Comparison of ENCODE assay signal across 8 cellular contexts in the genomic region with DNA sequence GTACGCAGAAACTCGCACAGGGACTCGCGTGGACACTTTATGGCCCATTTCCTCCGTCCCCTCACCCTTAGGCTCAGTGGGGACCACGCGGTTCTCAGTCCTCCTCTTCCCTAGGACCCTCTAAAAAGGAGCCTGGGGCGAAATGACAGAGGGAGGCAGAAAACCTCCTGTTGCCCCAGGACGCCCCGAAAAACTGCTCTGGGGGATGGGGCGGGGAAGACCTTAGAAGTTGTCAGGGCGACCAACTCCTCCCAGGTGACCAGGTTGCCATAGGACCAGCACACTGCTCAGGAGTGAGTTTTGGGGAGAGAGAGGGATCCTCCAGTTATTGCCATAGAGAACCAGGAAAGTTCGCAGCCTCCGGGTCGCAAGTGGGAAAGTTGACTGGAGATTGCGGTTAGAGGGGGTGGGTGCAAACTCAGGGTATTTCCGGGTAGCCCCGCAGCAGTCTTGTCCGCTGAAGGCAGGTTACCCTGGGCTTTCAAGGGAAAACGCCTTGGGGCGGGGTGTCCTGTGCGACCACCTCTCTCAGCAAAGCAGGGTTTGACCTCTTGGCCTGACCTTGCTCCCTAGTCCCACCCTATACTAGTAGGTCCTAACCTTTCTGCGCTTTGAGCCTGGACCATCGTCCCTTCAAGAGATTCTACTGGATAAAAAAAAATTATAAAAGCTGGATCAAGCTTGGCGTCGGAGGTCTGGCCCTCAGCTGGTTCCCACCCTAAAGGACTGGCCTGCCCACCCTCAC.
A peak's percentile ranks its signal among the peaks of the same experiment; 100 is the strongest.
DNase-seq lines count a peak whose midpoint lies in the region; ATAC-seq and TF ChIP-seq lines count a peak whose summit lies in the region.

No MANE protein-coding gene starts in this region.

- no peak for ATAC-seq in stimulated activated memory B cell treated with anti-CD40 and anti-IgM and Interleukin-4, amounts not matched to agents 10 μg/mL and 1 μg/mL and 100 μg/mL, for 72 hours
- ATAC-seq in GM19397 (IDR thresholded peaks at IDR 0.05; ENCODE audit: unreplicated experiment), result no peak

- H3K4me1 Mint-ChIP-seq in stimulated activated memory B cell treated with anti-CD40 and anti-IgM and Interleukin-4, amounts not matched to agents 10 μg/mL and 1 μg/mL and 100 μg/mL, for 72 hours, result peaks cover 44% of the 10 kb centered on the region

- peaks cover 7% of the 10 kb centered on the region for H3K9me3 Mint-ChIP-seq in stimulated activated memory B cell treated with anti-CD40 and anti-IgM and Interleukin-4, amounts not matched to agents 10 μg/mL and 1 μg/mL and 100 μg/mL, for 72 hours

- peaks cover 7% of the 10 kb centered on the region for H3K4me1 ChIP-seq in iPS-15b (ENCODE audit: control insufficient read depth, insufficient read depth, low read length)

- peaks cover 100% of the 10 kb centered on the region for H3K27me3 ChIP-seq in iPS-15b (ENCODE audit: control insufficient read depth, insufficient read depth, low read length)

- H3K9me3 ChIP-seq in iPS-15b (ENCODE audit: control insufficient read depth, insufficient read depth, low read length), result no peaks in the 10 kb centered on the region

- H3K36me3 ChIP-seq in iPS-15b (ENCODE audit: control insufficient read depth, insufficient read depth, low read length), result no peaks in the 10 kb centered on the region

- DNase-seq in DMS 273 (lab: John Stamatoyannopoulos, UW; ENCODE audit: unreplicated experiment), result peak; percentile 31
- DNase-seq in DMS 273 treated with DMSO at 0.1 percent for 48 hours (lab: John Stamatoyannopoulos, UW), result no peak
- DNase-seq in NCI-H82 treated with DMSO at 0.1 percent for 48 hours (lab: John Stamatoyannopoulos, UW; ENCODE audit: unreplicated experiment), result no peak
- DNase-seq in globus pallidus (ENCODE audit: low spot score), result no peak

- H3K9ac ChIP-seq in iPS-15b (ENCODE audit: low read depth, low read length), result no peak overlapping the region

- H3K27me3 Mint-ChIP-seq in stimulated activated memory B cell treated with anti-CD40 and anti-IgM and Interleukin-4, amounts not matched to agents 10 μg/mL and 1 μg/mL and 100 μg/mL, for 72 hours, result peaks cover 100% of the 10 kb centered on the region

- H3K4me3 ChIP-seq in WI38 (ENCODE audit: low read depth, low read length), result peak overlapping the region; percentile 39
- H3K4me3 ChIP-seq in iPS-15b (ENCODE audit: low read depth, low read length), result peak overlapping the region; percentile 35

- peaks cover 10% of the 10 kb centered on the region for H3K36me3 Mint-ChIP-seq in stimulated activated memory B cell treated with anti-CD40 and anti-IgM and Interleukin-4, amounts not matched to agents 10 μg/mL and 1 μg/mL and 100 μg/mL, for 72 hours

- no peak overlapping the region for H3K27ac Mint-ChIP-seq in stimulated activated memory B cell treated with anti-CD40 and anti-IgM and Interleukin-4, amounts not matched to agents 10 μg/mL and 1 μg/mL and 100 μg/mL, for 72 hours

- TF ChIP-seq CTCF in WI38 (IDR thresholded peaks at IDR 0.05; ENCODE audit: low read depth, low read length), result no peak

- H3K4me3 Mint-ChIP-seq in stimulated activated memory B cell treated with anti-CD40 and anti-IgM and Interleukin-4, amounts not matched to agents 10 μg/mL and 1 μg/mL and 100 μg/mL, for 72 hours, result peak overlapping the region; percentile 87
